ENCODE assay signal across 11 cellular contexts in the genomic region with DNA sequence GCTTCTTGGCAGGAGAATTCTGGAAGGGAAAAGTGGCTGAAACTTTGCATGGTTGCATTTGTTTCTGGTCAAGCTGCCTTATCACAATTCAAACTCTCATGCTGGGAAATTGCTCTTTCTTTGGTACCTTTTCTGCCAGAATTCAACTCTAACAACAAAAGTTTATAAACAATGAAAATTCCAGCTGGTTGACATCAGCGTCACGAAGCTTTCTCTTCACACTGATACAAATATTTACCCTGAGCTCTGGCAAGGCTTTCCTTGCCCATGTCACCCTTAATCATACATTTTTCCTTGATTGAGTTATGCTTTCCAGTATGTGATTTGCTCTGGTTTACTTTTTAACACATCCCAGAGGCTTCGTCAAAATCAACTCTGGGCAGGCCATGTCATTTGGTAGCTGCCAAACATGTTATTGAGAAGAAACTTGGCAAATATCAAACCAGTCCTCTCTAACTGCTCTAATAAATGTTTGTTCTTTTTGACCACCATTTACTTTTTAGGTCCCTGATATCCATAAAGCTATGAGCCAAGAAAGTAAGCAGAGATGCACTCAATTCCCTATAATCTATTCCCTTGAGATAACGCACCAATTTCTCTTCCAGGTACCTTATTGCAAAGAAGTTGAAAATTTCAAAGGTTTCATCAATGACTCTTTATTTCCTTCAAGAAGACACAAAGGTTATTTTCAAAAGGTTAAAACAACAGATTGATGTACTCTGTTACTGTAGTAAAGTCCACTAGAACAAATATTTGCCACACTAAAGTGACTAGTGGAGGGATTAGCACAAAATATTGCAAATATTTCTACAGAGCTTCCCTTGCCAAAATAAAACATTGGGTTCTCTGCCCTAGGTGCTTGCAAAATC.
DNase-seq lines count a peak whose midpoint lies in the region; ATAC-seq and TF ChIP-seq lines count a peak whose summit lies in the region.
"Had no signal": no experiment of that assay in that cellular context is flagged by ENCODE, and none has a peak within 500 bp of the region (broad histone marks: within the 10 kb centered on the region; RNA-seq: fewer than 3 reads in every experiment).

No MANE protein-coding gene starts in this region.

- no peaks in the 10 kb centered on the region for H3K36me3 ChIP-seq in subcutaneous abdominal adipose tissue (ENCODE audit: control insufficient read depth in 5 of 5, insufficient read depth in 5 of 5, low read length in 5 of 5)

- DNase-seq in HS-27A (ENCODE audit: low read depth) (peak; percentile 59), astrocyte of the cerebellum (ENCODE audit: low read depth) (peak; percentile 80), iris pigment epithelial cell (ENCODE audit: low read depth) (peak; percentile 91), omental fat pad (ENCODE audit: low spot score) (no peak)
- DNase-seq: activated T-cell treated with anti-CD3 and anti-CD28 coated beads, Interleukin-2, amount 50 U/mL, for 4 hours; NCI-H345; T-helper 2 cell had no signal

- no peak overlapping the region for H3K9ac ChIP-seq in subcutaneous abdominal adipose tissue (ENCODE audit: low read length in 5 of 5)
- H3K9ac ChIP-seq: KMS-11 had no signal

- ATAC-seq in GM18858 (IDR thresholded peaks at IDR 0.05; ENCODE audit: unreplicated experiment) (no peak), omental fat pad (ENCODE audit: low FRiP score) (no peak), GM18909 (IDR thresholded peaks at IDR 0.05; ENCODE audit: poor library complexity, unreplicated experiment) (no peak)
- ATAC-seq: activated T-cell treated with anti-CD3 and anti-CD28 coated beads, Interleukin-2, amount 50 U/mL, for 4 hours had no signal

- no peak overlapping the region for H3K4me3 ChIP-seq in astrocyte of the cerebellum (ENCODE audit: low read depth, low read length)
- H3K4me3 ChIP-seq in subcutaneous abdominal adipose tissue (ENCODE audit: low read depth in 1 of 5, low read length in 5 of 5) = no peak overlapping the region

- TF ChIP-seq CTCF in astrocyte of the cerebellum (IDR thresholded peaks at IDR 0.05; ENCODE audit: low read depth, low read length, missing control alignments) (no peak), omental fat pad (IDR thresholded peaks at IDR 0.05) (no peak)

- H3K27me3 ChIP-seq in subcutaneous abdominal adipose tissue (ENCODE audit: control insufficient read depth in 5 of 5, insufficient read depth in 4 of 5, low read length in 5 of 5) = no peaks in the 10 kb centered on the region

- H3K4me1 ChIP-seq in subcutaneous abdominal adipose tissue (ENCODE audit: control insufficient read depth in 5 of 5, insufficient read depth in 5 of 5, low read length in 5 of 5) = peaks cover 0 to 24% (median 8%) of the 10 kb centered on the region in 5 donors

- H3K9me3 ChIP-seq in subcutaneous abdominal adipose tissue (ENCODE audit: control insufficient read depth in 5 of 5, low read length in 5 of 5) = no peaks in the 10 kb centered on the region

- in situ Hi-C loops in astrocyte of the cerebellum (cut with HindIII; ENCODE audit: low sequenced_read_pairs) = loop anchor here (25.0 kb wide), 1 partner anchor 1249 kb away; the partner anchor contains the start of gene ZEB2

- H3K27ac ChIP-seq in subcutaneous abdominal adipose tissue (ENCODE audit: low read depth, low read length) = peak overlapping the region; percentile 59
- H3K27ac ChIP-seq: KMS-11 had no signal
